In the genomic region with DNA sequence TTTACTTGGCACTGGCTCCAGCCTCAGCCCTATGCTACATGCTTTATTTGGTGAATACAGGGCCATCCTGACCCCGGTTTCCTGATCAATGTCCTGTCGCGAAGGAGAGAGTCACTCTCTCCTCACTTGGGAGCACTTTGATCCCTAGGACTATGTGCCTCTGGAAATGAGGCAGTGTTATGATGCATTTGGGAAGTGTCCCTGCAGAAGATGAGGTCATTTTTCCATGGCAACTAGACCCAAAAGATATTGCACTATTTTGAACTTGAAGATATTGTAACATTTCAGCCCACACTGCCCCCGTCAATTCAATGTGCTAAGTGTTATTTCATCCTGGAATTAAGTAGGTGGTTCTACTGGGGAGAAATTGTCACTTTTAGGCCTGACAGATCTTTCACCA, we compare ENCODE assay signal across 20 cellular contexts.
DNase-seq lines count a peak whose midpoint lies in the region; ATAC-seq and TF ChIP-seq lines count a peak whose summit lies in the region.
"Had no signal": no experiment of that assay in that cellular context is flagged by ENCODE, and none has a peak within 500 bp of the region (broad histone marks: within the 10 kb centered on the region; RNA-seq: fewer than 3 reads in every experiment).

No MANE protein-coding gene starts in this region.

- intact Hi-C loops in heart right ventricle (cut with DNase I), result no loop called here

- 61 to 65% methylated on average over 4 of the region's 4 CpGs for WGBS in heart right ventricle, 2 donors

- H2AFZ ChIP-seq in osteoblast (ENCODE audit: low read length), result no peak overlapping the region

- H3K36me3 ChIP-seq in heart right ventricle (peaks cover 0 to 47% (median 0%) of the 10 kb centered on the region in 9 donors), osteoblast (ENCODE audit: insufficient read depth, low read length) (peaks cover 19% of the 10 kb centered on the region)

- H3K4me2 ChIP-seq in osteoblast (ENCODE audit: insufficient read depth, low read length), result no peak overlapping the region

- H3K27me3 ChIP-seq in heart right ventricle, result no peaks in the 10 kb centered on the region
- no peaks in the 10 kb centered on the region for H3K27me3 ChIP-seq in osteoblast (ENCODE audit: insufficient read depth, low read length)
- H3K27me3 ChIP-seq: tibial nerve had no signal

- peaks cover 0 to 6% (median 0%) of the 10 kb centered on the region in 11 donors for H3K9me3 ChIP-seq in heart right ventricle
- H3K9me3 ChIP-seq in osteoblast (ENCODE audit: low read depth, low read length), result no peaks in the 10 kb centered on the region
- H3K9me3 ChIP-seq: lower lobe of right lung had no signal

- H3K27ac ChIP-seq in heart right ventricle (peak overlapping the region in 3 of 10 donors; percentile 30 to 39 (median 32)), osteoblast (ENCODE audit: low read depth, low read length) (peak overlapping the region; percentile 38)
- H3K27ac ChIP-seq: lower lobe of right lung had no signal

- TF ChIP-seq CTCF in cardiac fibroblast (IDR thresholded peaks at IDR 0.05; ENCODE audit: low read depth, low read length) (no peak), heart right ventricle (IDR thresholded peaks at IDR 0.05) (no peak), osteoblast (IDR thresholded peaks at IDR 0.05; ENCODE audit: extremely low read depth, low read depth, low read length) (no peak)

- H4K20me1 ChIP-seq in osteoblast (ENCODE audit: insufficient read depth, low read length), result no peaks in the 10 kb centered on the region

- ATAC-seq in heart right ventricle, result peak in 6 of 8 donors; percentile 47 to 81 (median 70)
- no peak for ATAC-seq in HG03196 (IDR thresholded peaks at IDR 0.05; ENCODE audit: unreplicated experiment)
- ATAC-seq: HCT116; lower lobe of right lung; naive thymus-derived CD8-positive, alpha-beta T cell; stimulated activated effector memory CD8-positive, alpha-beta T cell treated with anti-CD3 and anti-CD28 coated beads, Interleukin-12 subunit alpha, Interleukin-12 subunit beta, amount 100 ng/mL, for 72 hours had no signal

- H3K4me1 ChIP-seq in heart right ventricle, result no peaks in the 10 kb centered on the region
- H3K4me1 ChIP-seq in osteoblast (ENCODE audit: insufficient read depth, low read length), result peaks cover 6% of the 10 kb centered on the region
- H3K4me1 ChIP-seq: lower lobe of right lung had no signal

- no peaks in the 10 kb centered on the region for H3K79me2 ChIP-seq in osteoblast (ENCODE audit: insufficient read depth, low read length)

- DNase-seq in AG08395 (ENCODE audit: low spot score) (peak; percentile 21), cardiac fibroblast (ENCODE audit: low read depth in 2 of 2) (peak; percentile 20 to 38), heart right ventricle (no peak), osteoblast (ENCODE audit: insufficient read length, low spot score, missing footprints) (no peak), NCI-H774 (lab: John Stamatoyannopoulos, UW) (no peak), HUDEP-2 (lab: John Stamatoyannopoulos, UW; ENCODE audit: unreplicated experiment in 76 of 76) (no peak), cerebellum (ENCODE audit: low spot score) (no peak)
- DNase-seq: activated CD4-positive, alpha-beta T cell treated with anti-CD3 and anti-CD28 coated beads, Interleukin-2, amount 50 U/mL, for 48 hours; activated naive CD4-positive, alpha-beta T cell treated with Interleukin-2 at 50 U/mL for 16 hours; activated T-cell treated with anti-CD3 and anti-CD28 coated beads for 4 hours; anterior cingulate cortex; COR-L47; KG1; lower lobe of right lung; naive thymus-derived CD8-positive, alpha-beta T cell; NCI-H1092 treated with DMSO at 0.1 percent for 48 hours had no signal

- H3K4me3 ChIP-seq in cardiac fibroblast (replicated peaks in 1 of 2; ENCODE audit: low read depth in 2 of 2, low read length in 2 of 2), result no peak overlapping the region
- no peak overlapping the region for H3K4me3 ChIP-seq in heart right ventricle
- no peak overlapping the region for H3K4me3 ChIP-seq in osteoblast (ENCODE audit: insufficient read depth, low read length)
- H3K4me3 ChIP-seq: lower lobe of right lung, tibial nerve had no signal

Comparison
In these comparisons a context has a peak if more than half of its experiments do, and no peak if none do; other contexts are left out.
1. DNase-seq: peak in AG08395 (single experiment) and cardiac fibroblast (2 of 2); none in heart right ventricle (0 of 2), osteoblast (single experiment), NCI-H774 (single experiment), HUDEP-2 (0 of 76) and cerebellum (single experiment).